Comparison of ENCODE assay signal across 13 cellular contexts in genomic region chr3:8739757-8740508, GRCh38. TPM values are rescaled to one million over a fixed set of nuclear protein-coding genes. Genes with fewer than 3 reads are reported as not detected.
DNase-seq lines count a peak whose midpoint lies in the region; ATAC-seq and TF ChIP-seq lines count a peak whose summit lies in the region.
"Had no signal": no experiment of that assay in that cellular context is flagged by ENCODE, and none has a peak within 500 bp of the region (broad histone marks: within the 10 kb centered on the region; RNA-seq: fewer than 3 reads in every experiment).

No MANE protein-coding gene starts in this region.

- peaks cover 38% of the 10 kb centered on the region for H3K4me1 Mint-ChIP-seq in chondrocyte (ENCODE audit: low read depth)
- H3K4me1 Mint-ChIP-seq: memory B cell had no signal

- no peak overlapping the region for H3K4me3 Mint-ChIP-seq in chondrocyte (ENCODE audit: unreplicated experiment)
- H3K4me3 Mint-ChIP-seq: dendritic cell treated with granulocyte-macrophage colony-stimulating factor and Interleukin-4, amounts not matched to agents 40 ng/mL and 50 ng/mL, for 4 days; memory B cell had no signal

- no peak for TF ChIP-seq CTCF in chondrocyte (IDR thresholded peaks at IDR 0.05)

- DNase-seq in SKM-1 treated with dmso at 0.1 percent for 144 hours (lab: John Stamatoyannopoulos, UW; ENCODE audit: unreplicated experiment) (peak; percentile 29), SKM-1 (lab: John Stamatoyannopoulos, UW; ENCODE audit: unreplicated experiment) (no peak), HT-29 (ENCODE audit: low spot score) (peak; percentile 74), chondrocyte (ENCODE audit: low spot score) (no peak), renal cortical epithelial cell (ENCODE audit: low read depth) (peak; percentile 97), NCI-H146 treated with DMSO at 0.1 percent for 48 hours (lab: John Stamatoyannopoulos, UW; ENCODE audit: unreplicated experiment) (no peak), NCI-H510A (lab: John Stamatoyannopoulos, UW) (no peak)
- DNase-seq: activated CD4-positive, alpha-beta T cell treated with anti-CD3 and anti-CD28 coated beads, Interleukin-2, amount 50 U/mL, for 4 hours; NCI-H524; upper lobe of right lung had no signal

- H3K27ac Mint-ChIP-seq in chondrocyte (ENCODE audit: unreplicated experiment) = peak overlapping the region; percentile 19
- H3K27ac Mint-ChIP-seq: dendritic cell treated with granulocyte-macrophage colony-stimulating factor and Interleukin-4, amounts not matched to agents 40 ng/mL and 50 ng/mL, for 4 days; memory B cell had no signal

- ATAC-seq in GM21786 (IDR thresholded peaks at IDR 0.05; ENCODE audit: unreplicated experiment) = no peak
- ATAC-seq: upper lobe of right lung had no signal

- H3K27me3 Mint-ChIP-seq in chondrocyte (ENCODE audit: low read depth) = no peaks in the 10 kb centered on the region

- no peaks in the 10 kb centered on the region for H3K36me3 Mint-ChIP-seq in chondrocyte (ENCODE audit: low read depth)
- H3K36me3 Mint-ChIP-seq: memory B cell had no signal

- H3K9me3 Mint-ChIP-seq in chondrocyte (ENCODE audit: low read depth) = no peaks in the 10 kb centered on the region
- H3K9me3 Mint-ChIP-seq: dendritic cell treated with granulocyte-macrophage colony-stimulating factor and Interleukin-4, amounts not matched to agents 40 ng/mL and 50 ng/mL, for 4 days; memory B cell had no signal

RNA-seq across cellular contexts. Expression of gene CAV3, which starts 6.3 kb away (rescaled TPM):
- total RNA-seq in HT-29 (2014; rRNA removed; shearing (Covaris generic)) = not detected in 2 replicates
- not detected in 3 replicates for total RNA-seq in chondrocyte
- total RNA-seq in renal cortical epithelial cell = not detected in 2 replicates

RNA-seq across cellular contexts. Expression of gene OXTR, which starts 29.5 kb away (rescaled TPM):
- total RNA-seq in HT-29 (2014; rRNA removed; shearing (Covaris generic)) = 0.13 and 0.60 TPM in 2 replicates
- total RNA-seq in chondrocyte = 48.5 to 90.8 TPM (median 48.8 TPM) in 3 replicates
- 1.2 and 6.9 TPM in 2 replicates for total RNA-seq in renal cortical epithelial cell

Comparison
In these comparisons a context has a peak if more than half of its experiments do, and no peak if none do; other contexts are left out.
1. DNase-seq: peak in SKM-1 treated with dmso at 0.1 percent for 144 hours (single experiment), HT-29 (single experiment) and renal cortical epithelial cell (single experiment); none in SKM-1 (single experiment), chondrocyte (single experiment), NCI-H146 treated with DMSO at 0.1 percent for 48 hours (single experiment) and NCI-H510A (single experiment).